Comparison of ENCODE assay signal across 8 cellular contexts in genomic region chr2:74740395-74741075, GRCh38.
DNase-seq lines count a peak whose midpoint lies in the region; ATAC-seq and TF ChIP-seq lines count a peak whose summit lies in the region.

No MANE protein-coding gene starts in this region.

- H3K9me3 ChIP-seq in SK-N-SH (peaks cover 10% of the 10 kb centered on the region; the same call in 1 of the 2 replicates), smooth muscle cell (replicated peaks; ENCODE audit: low read depth) (peaks cover 9% of the 10 kb centered on the region), T-helper 17 cell (ENCODE audit: control insufficient read depth, low read length, poor library complexity, severe bottlenecking) (no peaks in the 10 kb centered on the region)

- peaks cover 9% of the 10 kb centered on the region for H3K9me3 Mint-ChIP-seq in glutamatergic neuron (ENCODE audit: unreplicated experiment)
- H3K9me3 Mint-ChIP-seq in effector memory CD8-positive, alpha-beta T cell: peaks cover 2 to 11% of the 10 kb centered on the region in 2 donors
- peaks cover 9 to 12% of the 10 kb centered on the region in 2 donors for H3K9me3 Mint-ChIP-seq in activated naive CD4-positive, alpha-beta T cell treated with anti-CD3 and anti-CD28 coated beads, Interleukin-2, amount 50 U/mL, for 72 hours

- H3K9ac ChIP-seq in SK-N-SH (peak overlapping the region; percentile 41; the same call in 1 of the 2 replicates), smooth muscle cell (ENCODE audit: low read depth) (peak overlapping the region; percentile 12)

- H3F3A ChIP-seq in SK-N-SH (replicated peaks; ENCODE audit: insufficient read depth) (peaks cover 10% of the 10 kb centered on the region), smooth muscle cell (ENCODE audit: low read depth) (no peaks in the 10 kb centered on the region)

- TF ChIP-seq RAD21 in SK-N-SH (IDR thresholded peaks at IDR 0.05; ENCODE audit: low read length): no peak

- H4K20me1 ChIP-seq in SK-N-SH (ENCODE audit: insufficient read depth) (no peaks in the 10 kb centered on the region), smooth muscle cell (ENCODE audit: low read depth) (no peaks in the 10 kb centered on the region)

- DNase-seq in HFF-Myc (ENCODE audit: extremely low read depth, low read depth) (peak; percentile 88), SK-N-SH (no peak), glutamatergic neuron (no peak), smooth muscle cell (lab: John Stamatoyannopoulos, UW; ENCODE audit: unreplicated experiment) (peak; percentile 13), T-helper 17 cell (no peak)
- DNase-seq in effector memory CD8-positive, alpha-beta T cell: no peak
- no peak for DNase-seq in activated naive CD4-positive, alpha-beta T cell treated with anti-CD3 and anti-CD28 coated beads, Interleukin-2, amount 50 U/mL, for 72 hours (ENCODE audit: low spot score in 2 of 2)

- WGBS in SK-N-SH (ENCODE audit: low lambda C conversion rate): 13% methylated on average over 9 of the region's 13 CpGs
- WGBS in smooth muscle cell (ENCODE audit: low lambda C conversion rate): 9% methylated on average over 13 of the region's 13 CpGs

- H3K4me3 ChIP-seq in HFF-Myc (replicated peaks; ENCODE audit: low read depth, low read length) (no peak overlapping the region), SK-N-SH (ENCODE audit: low read depth in 2 of 2, low read length in 1 of 2) (peak overlapping the region in 1 of 2 experiments; percentile 8; a peak in 1 of 4 replicates), smooth muscle cell (no peak overlapping the region)

- H2AFZ ChIP-seq in SK-N-SH (ENCODE audit: low read depth): peak overlapping the region; percentile 63; the same call in 1 of the 2 replicates
- peak overlapping the region; percentile 65 for H2AFZ ChIP-seq in smooth muscle cell (ENCODE audit: low read depth)

- H3K4me1 Mint-ChIP-seq in glutamatergic neuron (ENCODE audit: low read depth, unreplicated experiment): peaks cover 23% of the 10 kb centered on the region
- no peaks in the 10 kb centered on the region for H3K4me1 Mint-ChIP-seq in T-helper 17 cell
- H3K4me1 Mint-ChIP-seq in effector memory CD8-positive, alpha-beta T cell (ENCODE audit: low read depth in 2 of 2): no peaks in the 10 kb centered on the region

- H3K27ac Mint-ChIP-seq in glutamatergic neuron (ENCODE audit: unreplicated experiment): peak overlapping the region; percentile 89
- H3K27ac Mint-ChIP-seq in T-helper 17 cell: no peak overlapping the region
- no peak overlapping the region for H3K27ac Mint-ChIP-seq in effector memory CD8-positive, alpha-beta T cell
- H3K27ac Mint-ChIP-seq in activated naive CD4-positive, alpha-beta T cell treated with anti-CD3 and anti-CD28 coated beads, Interleukin-2, amount 50 U/mL, for 72 hours: no peak overlapping the region

- peaks cover 2% of the 10 kb centered on the region for H3K27me3 Mint-ChIP-seq in glutamatergic neuron (ENCODE audit: unreplicated experiment)
- H3K27me3 Mint-ChIP-seq in T-helper 17 cell: peaks cover 22% of the 10 kb centered on the region
- H3K27me3 Mint-ChIP-seq in effector memory CD8-positive, alpha-beta T cell: peaks cover 24 to 44% of the 10 kb centered on the region in 2 donors

- POLR2A ChIA-PET in SK-N-SH (lab: Yijun Ruan, JAX): interaction anchor here (0.6 kb wide), 1 partner anchor 21 kb away, joined by 7 read pairs; no protein-coding TSS in a partner anchor

- TF ChIP-seq CTCF in HFF-Myc (IDR thresholded peaks at IDR 0.05; ENCODE audit: low read depth, low read length, missing control alignments) (no peak), SK-N-SH (IDR thresholded peaks at IDR 0.05) (no peak), glutamatergic neuron (IDR thresholded peaks at IDR 0.05; ENCODE audit: partially characterized antibody, unreplicated experiment) (no peak), smooth muscle cell (IDR thresholded peaks at IDR 0.05; ENCODE audit: borderline replicate concordance, insufficient read depth, poor library complexity, severe bottlenecking) (no peak)

- H3K4me3 Mint-ChIP-seq in glutamatergic neuron (ENCODE audit: unreplicated experiment): peak overlapping the region; percentile 72
- no peak overlapping the region for H3K4me3 Mint-ChIP-seq in T-helper 17 cell
- H3K4me3 Mint-ChIP-seq in effector memory CD8-positive, alpha-beta T cell: no peak overlapping the region

- H3K79me2 ChIP-seq in SK-N-SH (ENCODE audit: insufficient read depth) (no peaks in the 10 kb centered on the region), smooth muscle cell (ENCODE audit: low read depth) (no peaks in the 10 kb centered on the region)

- H3K36me3 ChIP-seq in SK-N-SH (replicated peaks in 1 of 2; ENCODE audit: control insufficient read depth in 1 of 2, insufficient read depth in 2 of 2, low read length in 1 of 2): peaks cover 0 to 8% of the 10 kb centered on the region in 2 experiments
- H3K36me3 ChIP-seq in smooth muscle cell (ENCODE audit: low read depth): peaks cover 3% of the 10 kb centered on the region

- H3K27me3 ChIP-seq in SK-N-SH (ENCODE audit: insufficient read depth): no peaks in the 10 kb centered on the region
- H3K27me3 ChIP-seq in smooth muscle cell (ENCODE audit: low read depth): no peaks in the 10 kb centered on the region

- H3K4me2 ChIP-seq in SK-N-SH (peak overlapping the region; percentile 62), smooth muscle cell (peak overlapping the region; percentile 61)

- ATAC-seq in GM21723 (IDR thresholded peaks at IDR 0.05; ENCODE audit: unreplicated experiment) (no peak), T-helper 17 cell (no peak)
- ATAC-seq in effector memory CD8-positive, alpha-beta T cell (replicated peaks): no peak
- ATAC-seq in activated naive CD4-positive, alpha-beta T cell treated with anti-CD3 and anti-CD28 coated beads, Interleukin-2, amount 50 U/mL, for 72 hours: no peak

- H3K36me3 Mint-ChIP-seq in glutamatergic neuron (ENCODE audit: unreplicated experiment) (peaks cover 8% of the 10 kb centered on the region), T-helper 17 cell (ENCODE audit: low read depth) (peaks cover 8% of the 10 kb centered on the region)
- H3K36me3 Mint-ChIP-seq in effector memory CD8-positive, alpha-beta T cell (ENCODE audit: insufficient read depth): no peaks in the 10 kb centered on the region
- H3K36me3 Mint-ChIP-seq in activated naive CD4-positive, alpha-beta T cell treated with anti-CD3 and anti-CD28 coated beads, Interleukin-2, amount 50 U/mL, for 72 hours: peaks cover 12 to 14% of the 10 kb centered on the region in 2 donors

- H3K27ac ChIP-seq in SK-N-SH (ENCODE audit: low read depth in 2 of 2, low read length in 1 of 2) (peak overlapping the region; percentile 53 to 62; a peak in 3 of 4 replicates), smooth muscle cell (ENCODE audit: low read depth) (peak overlapping the region; percentile 78)

- TF ChIP-seq EP300 in SK-N-SH (IDR thresholded peaks at IDR 0.05; ENCODE audit: borderline replicate concordance in 1 of 2, low read depth in 1 of 2, low read length in 1 of 2): peak in 1 of 2 experiments; percentile 67; a peak in 1 of 4 replicates

- H3K9me2 ChIP-seq in SK-N-SH: no peaks in the 10 kb centered on the region

- H3K4me1 ChIP-seq in SK-N-SH (ENCODE audit: control insufficient read depth in 1 of 2, insufficient read depth in 2 of 2, low read depth in 1 of 2, low read length in 1 of 2) (peaks cover 24 to 29% of the 10 kb centered on the region in 2 experiments), smooth muscle cell (ENCODE audit: low read depth) (peaks cover 24% of the 10 kb centered on the region)

- CTCF ChIA-PET in SK-N-SH (lab: Yijun Ruan, JAX): interaction anchor here (0.9 to 3.6 kb wide), 7 partner anchors 9 to 95 kb away, joined by 3 to 28 read pairs (median 4); no protein-coding TSS in a partner anchor

TF ChIP-seq in SK-N-SH, 30 proteins besides CTCF, POLR2A, EP300 and RAD21 (continues in another document):
- no peak for TF ChIP-seq CHD2 (IDR thresholded peaks at IDR 0.05; ENCODE audit: low read length, partially characterized antibody)
- peak; percentile 58; the same call in 1 of the 2 replicates for TF ChIP-seq MEF2A (IDR thresholded peaks at IDR 0.05; ENCODE audit: borderline replicate concordance, low read depth)
- peak; percentile 77 for TF ChIP-seq NFIC (IDR thresholded peaks at IDR 0.05; ENCODE audit: borderline replicate concordance)
- peak; percentile 2; the same call in 1 of the 2 replicates for TF ChIP-seq SMC3 (IDR thresholded peaks at IDR 0.05; ENCODE audit: low read depth, low read length)
- TF ChIP-seq TAF1 (IDR thresholded peaks at IDR 0.05; ENCODE audit: borderline replicate concordance, low read depth, low read length): no peak
- TF ChIP-seq FOSL2 (IDR thresholded peaks at IDR 0.05; ENCODE audit: borderline replicate concordance, low read depth): peak; percentile 92
- no peak for TF ChIP-seq FOXJ3 (CRISPR knock-in tag; IDR thresholded peaks at IDR 0.05)
- TF ChIP-seq GATA2 (CRISPR knock-in tag; IDR thresholded peaks at IDR 0.05): no peak
- no peak for TF ChIP-seq FOXM1 (IDR thresholded peaks at IDR 0.05; ENCODE audit: low read depth)
- TF ChIP-seq RXRA (IDR thresholded peaks at IDR 0.05; ENCODE audit: borderline replicate concordance, low read depth): no peak
- peak; percentile 93 for TF ChIP-seq JUND (IDR thresholded peaks at IDR 0.05)
- TF ChIP-seq, protein P1, sequence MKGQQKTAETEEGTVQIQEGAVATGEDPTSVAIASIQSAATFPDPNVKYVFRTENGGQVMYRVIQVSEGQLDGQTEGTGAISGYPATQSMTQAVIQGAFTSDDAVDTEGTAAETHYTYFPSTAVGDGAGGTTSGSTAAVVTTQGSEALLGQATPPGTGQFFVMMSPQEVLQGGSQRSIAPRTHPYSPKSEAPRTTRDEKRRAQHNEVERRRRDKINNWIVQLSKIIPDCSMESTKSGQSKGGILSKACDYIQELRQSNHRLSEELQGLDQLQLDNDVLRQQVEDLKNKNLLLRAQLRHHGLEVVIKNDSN (IDR thresholded peaks at IDR 0.05; ENCODE audit: borderline replicate concordance, low read depth): no peak
- TF ChIP-seq TCF12 (IDR thresholded peaks at IDR 0.05): peak; percentile 78
- peak; percentile 26; the same call in 1 of the 2 replicates for TF ChIP-seq POLR2AphosphoS5 (IDR thresholded peaks at IDR 0.05; ENCODE audit: low read depth, low read length)
- TF ChIP-seq, protein P2, sequence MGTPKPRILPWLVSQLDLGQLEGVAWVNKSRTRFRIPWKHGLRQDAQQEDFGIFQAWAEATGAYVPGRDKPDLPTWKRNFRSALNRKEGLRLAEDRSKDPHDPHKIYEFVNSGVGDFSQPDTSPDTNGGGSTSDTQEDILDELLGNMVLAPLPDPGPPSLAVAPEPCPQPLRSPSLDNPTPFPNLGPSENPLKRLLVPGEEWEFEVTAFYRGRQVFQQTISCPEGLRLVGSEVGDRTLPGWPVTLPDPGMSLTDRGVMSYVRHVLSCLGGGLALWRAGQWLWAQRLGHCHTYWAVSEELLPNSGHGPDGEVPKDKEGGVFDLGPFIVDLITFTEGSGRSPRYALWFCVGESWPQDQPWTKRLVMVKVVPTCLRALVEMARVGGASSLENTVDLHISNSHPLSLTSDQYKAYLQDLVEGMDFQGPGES (IDR thresholded peaks at IDR 0.05; ENCODE audit: low read depth, low read length): no peak
- TF ChIP-seq RCOR1 (IDR thresholded peaks at IDR 0.05; ENCODE audit: low read length): no peak
- TF ChIP-seq YY1 (IDR thresholded peaks at IDR 0.05; ENCODE audit: low read depth): no peak

Comparison
In these comparisons a context has a peak if more than half of its experiments do, and no peak if none do; other contexts are left out.
1. DNase-seq: peak in HFF-Myc (single experiment) and smooth muscle cell (single experiment); none in SK-N-SH (single experiment), glutamatergic neuron (single experiment), T-helper 17 cell (0 of 3), effector memory CD8-positive, alpha-beta T cell (0 of 3) and activated naive CD4-positive, alpha-beta T cell treated with anti-CD3 and anti-CD28 coated beads, Interleukin-2, amount 50 U/mL, for 72 hours (0 of 2).